In genomic region chr9:113410207-113411158, GRCh38 we compare ENCODE assay signal across 8 cellular contexts. TPM values are rescaled to one million over a fixed set of nuclear protein-coding genes. Genes with fewer than 3 reads are reported as not detected.
A peak's percentile ranks its signal among the peaks of the same experiment; 100 is the strongest.
DNase-seq lines count a peak whose midpoint lies in the region; ATAC-seq, FAIRE-seq and TF ChIP-seq lines count a peak whose summit lies in the region.

TSS of gene C9orf43 (plus strand) at chr9:113410747. CDS start at chr9:113413494, 2,747 bp downstream.
TSS of gene POLE3 (minus strand) at chr9:113410675. CDS start at chr9:113410293, 382 bp downstream.

- peaks cover 12% of the 10 kb centered on the region for H3K36me3 Mint-ChIP-seq in neural progenitor cell

- H2AFZ ChIP-seq in MM.1S (ENCODE audit: low read length) (peak within 1 kb of the TSS; percentile 89), neural progenitor cell (replicated peaks) (peak within 1 kb of the TSS; percentile 81)

- H3F3A ChIP-seq in MM.1S (ENCODE audit: insufficient read depth, low read length) (peaks cover 39% of the 10 kb centered on the region), neural progenitor cell (ENCODE audit: low read depth) (peaks cover 45% of the 10 kb centered on the region)

- H3K9me3 Mint-ChIP-seq in neural progenitor cell = no peaks in the 10 kb centered on the region

- peaks cover 3% of the 10 kb centered on the region; the same call in 1 of the 2 replicates for H3K36me3 ChIP-seq in MM.1S (replicated peaks; ENCODE audit: insufficient read depth, low read length)
- H3K36me3 ChIP-seq in neural progenitor cell = peaks cover 6% of the 10 kb centered on the region
- peaks cover 9 to 11% of the 10 kb centered on the region in 2 donors for H3K36me3 ChIP-seq in stomach smooth muscle (ENCODE audit: control insufficient read depth in 2 of 2, insufficient read depth in 2 of 2, low read length in 2 of 2)

- DNase-seq in HCEC 1CT = peak; percentile 96
- peak; percentile 96 for DNase-seq in MM.1S
- DNase-seq in SHP77 treated with DMSO at 0.1 percent for 48 hours (lab: John Stamatoyannopoulos, UW) = peak; percentile 97
- DNase-seq in activated gamma-delta T cell treated with anti-CD3 and anti-CD28 coated beads, Interleukin-2, amount 50 U/mL, for 16 hours (ENCODE audit: low read depth) = peak; percentile 91
- DNase-seq in foreskin keratinocyte = peak; percentile 91 to 94
- peak; percentile 97 for DNase-seq in neural progenitor cell (ENCODE audit: low spot score)

- H3K4me1 ChIP-seq in MM.1S (ENCODE audit: low read length) (peaks cover 30% of the 10 kb centered on the region), foreskin keratinocyte (no peaks in the 10 kb centered on the region), neural progenitor cell (peaks cover 11% of the 10 kb centered on the region), stomach smooth muscle (ENCODE audit: control insufficient read depth, insufficient read depth, low read length) (peaks cover 10% of the 10 kb centered on the region)

- ATAC-seq in foreskin keratinocyte = peak; percentile 96

- no peaks in the 10 kb centered on the region for H3K9me2 ChIP-seq in MM.1S (replicated peaks; ENCODE audit: insufficient read depth, low read length)

- H3K27me3 ChIP-seq in MM.1S (replicated peaks; ENCODE audit: insufficient read depth, low read length) (no peaks in the 10 kb centered on the region), foreskin keratinocyte (no peaks in the 10 kb centered on the region), neural progenitor cell (no peaks in the 10 kb centered on the region), stomach smooth muscle (ENCODE audit: control insufficient read depth in 1 of 2, insufficient read depth in 2 of 2, low read length in 2 of 2) (no peaks in the 10 kb centered on the region)

- peak within 1 kb of the TSS; percentile 100 for H3K4me2 ChIP-seq in MM.1S (ENCODE audit: low read depth, low read length)
- peak within 1 kb of the TSS; percentile 80 for H3K4me2 ChIP-seq in neural progenitor cell

- H3K4me1 Mint-ChIP-seq in neural progenitor cell = peaks cover 16% of the 10 kb centered on the region

- H3K27me3 Mint-ChIP-seq in neural progenitor cell (ENCODE audit: insufficient read depth, low read depth) = no peaks in the 10 kb centered on the region

- H3K9ac ChIP-seq in MM.1S (ENCODE audit: low read length) = peak within 1 kb of the TSS; percentile 98
- H3K9ac ChIP-seq in neural progenitor cell = peak within 1 kb of the TSS; percentile 92
- peak within 1 kb of the TSS; percentile 96 to 97 for H3K9ac ChIP-seq in stomach smooth muscle (ENCODE audit: low read length in 2 of 2)

- TF ChIP-seq CTCF in MM.1S (IDR thresholded peaks at IDR 0.05; ENCODE audit: low read length) = no peak; the same call in 1 of the 2 replicates
- peak; percentile 33 for TF ChIP-seq CTCF in foreskin keratinocyte (conservative IDR thresholded peaks at IDR 0.05)
- no peak for TF ChIP-seq CTCF in neural progenitor cell (IDR thresholded peaks at IDR 0.05)

- H3K27ac ChIP-seq in MM.1S (ENCODE audit: low read length) (peak within 1 kb of the TSS; percentile 96), foreskin keratinocyte (peak within 1 kb of the TSS; percentile 93), neural progenitor cell (peak within 1 kb of the TSS; percentile 92), stomach smooth muscle (ENCODE audit: low read length) (peak within 1 kb of the TSS; percentile 95)

- H3K9me3 ChIP-seq in MM.1S (replicated peaks; ENCODE audit: insufficient read depth, low read length) (no peaks in the 10 kb centered on the region), neural progenitor cell (ENCODE audit: low read depth) (no peaks in the 10 kb centered on the region), stomach smooth muscle (ENCODE audit: control insufficient read depth in 2 of 2, low read length in 2 of 2) (no peaks in the 10 kb centered on the region)

- peak within 1 kb of the TSS; percentile 96 for H3K27ac Mint-ChIP-seq in neural progenitor cell

- H3K4me3 Mint-ChIP-seq in neural progenitor cell = peak within 1 kb of the TSS; percentile 99

- H4K20me1 ChIP-seq in MM.1S (ENCODE audit: insufficient read depth, low read length) (no peaks in the 10 kb centered on the region), neural progenitor cell (ENCODE audit: low read depth) (no peaks in the 10 kb centered on the region)

- H3K4me3 ChIP-seq in MM.1S (ENCODE audit: low read length) (peak within 1 kb of the TSS; percentile 99), neural progenitor cell (peak within 1 kb of the TSS; percentile 84), stomach smooth muscle (ENCODE audit: low read length in 2 of 2) (peak within 1 kb of the TSS; percentile 78 to 95)

- H3K79me2 ChIP-seq in MM.1S (ENCODE audit: low read length) = peaks cover 28% of the 10 kb centered on the region
- peaks cover 20% of the 10 kb centered on the region for H3K79me2 ChIP-seq in neural progenitor cell (ENCODE audit: low read depth)

- FAIRE-seq in G401.6 (lab: Jason Lieb, UNC) = peak; percentile 91

RNA-seq across cellular contexts. Expression of gene C9orf43, which starts in this region (rescaled TPM):
- total RNA-seq in foreskin keratinocyte = 0.34 and 0.42 TPM in 2 replicates
- 0.32 and 0.39 TPM in 2 replicates for polyA plus RNA-seq in foreskin keratinocyte
- total RNA-seq in neural progenitor cell (ENCODE audit: low replicate concordance) = 0.50 and 1.3 TPM in 2 replicates

RNA-seq across cellular contexts. Expression of gene POLE3, which starts in this region (rescaled TPM):
- total RNA-seq in foreskin keratinocyte = 63.7 and 67.4 TPM in 2 replicates
- 58.9 and 70.0 TPM in 2 replicates for polyA plus RNA-seq in foreskin keratinocyte
- 48.2 and 57.8 TPM in 2 replicates for total RNA-seq in neural progenitor cell (ENCODE audit: low replicate concordance)

Comparison
In these comparisons a context has a peak if more than half of its experiments do, and no peak if none do; other contexts are left out.
1. Peak in every context shown above with its lines: DNase-seq, ATAC-seq, H3K4me3 ChIP-seq and H3K27ac ChIP-seq.